In the genomic region with DNA sequence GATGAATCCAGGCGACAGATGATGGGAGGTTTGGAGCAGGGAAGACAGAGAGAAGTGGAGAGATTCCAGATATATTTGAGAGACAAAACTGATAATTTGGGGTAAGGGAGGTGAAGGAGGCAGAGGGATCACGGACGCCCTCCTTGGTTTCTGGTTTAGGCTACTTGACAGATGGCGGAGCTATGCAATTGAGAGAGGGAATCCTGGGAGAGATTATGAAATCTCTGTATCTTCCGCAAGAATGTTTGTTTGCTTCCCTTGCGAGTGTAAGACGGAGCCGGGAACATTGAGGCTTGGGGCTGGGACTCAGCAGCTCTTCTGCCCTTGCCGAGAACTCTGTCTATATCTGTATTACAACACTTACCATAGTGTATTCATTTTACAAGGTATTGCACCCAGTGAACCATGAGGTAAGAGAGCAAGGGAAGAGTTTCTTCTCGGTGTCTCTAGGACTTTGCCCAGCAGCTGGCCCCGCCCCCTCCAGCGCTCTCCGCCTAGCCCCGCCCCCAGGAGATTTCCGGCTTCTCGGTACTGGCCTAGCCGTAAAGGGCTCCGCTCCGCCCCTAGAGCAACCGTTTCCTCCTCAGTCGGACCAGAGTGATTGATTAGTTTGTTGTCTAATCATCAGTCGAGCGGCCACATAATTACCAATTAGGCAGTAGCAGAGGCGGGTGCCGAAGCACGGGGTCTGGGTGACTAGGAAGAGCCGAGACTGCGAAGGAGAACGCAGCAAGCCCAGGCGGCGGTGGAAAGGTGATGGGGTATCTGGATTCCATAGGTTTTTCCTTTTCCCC, we compare ENCODE assay signal across 1 cellular context.
TF ChIP-seq lines count a peak whose summit lies in the region.

A gene with protein sequence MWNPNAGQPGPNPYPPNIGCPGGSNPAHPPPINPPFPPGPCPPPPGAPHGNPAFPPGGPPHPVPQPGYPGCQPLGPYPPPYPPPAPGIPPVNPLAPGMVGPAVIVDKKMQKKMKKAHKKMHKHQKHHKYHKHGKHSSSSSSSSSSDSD (plus strand): TSS at position 695 of the 794 bp plus-strand sequence. CDS start 981 bp downstream, outside the sequence.

TF ChIP-seq in K562, 482 proteins besides CTCF, POLR2A, EP300 and RAD21 (continued from another document and continues in another):
- TF ChIP-seq, protein P1, sequence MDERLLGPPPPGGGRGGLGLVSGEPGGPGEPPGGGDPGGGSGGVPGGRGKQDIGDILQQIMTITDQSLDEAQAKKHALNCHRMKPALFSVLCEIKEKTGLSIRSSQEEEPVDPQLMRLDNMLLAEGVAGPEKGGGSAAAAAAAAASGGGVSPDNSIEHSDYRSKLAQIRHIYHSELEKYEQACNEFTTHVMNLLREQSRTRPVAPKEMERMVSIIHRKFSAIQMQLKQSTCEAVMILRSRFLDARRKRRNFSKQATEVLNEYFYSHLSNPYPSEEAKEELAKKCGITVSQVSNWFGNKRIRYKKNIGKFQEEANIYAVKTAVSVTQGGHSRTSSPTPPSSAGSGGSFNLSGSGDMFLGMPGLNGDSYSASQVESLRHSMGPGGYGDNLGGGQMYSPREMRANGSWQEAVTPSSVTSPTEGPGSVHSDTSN (CRISPR knock-in tag; IDR thresholded peaks at IDR 0.05; ENCODE audit: low read depth): peak; percentile 51
- TF ChIP-seq, protein P1 (tag; conservative IDR thresholded peaks at IDR 0.05; ENCODE audit: low read depth): peak; percentile 96
- TF ChIP-seq, protein P2, sequence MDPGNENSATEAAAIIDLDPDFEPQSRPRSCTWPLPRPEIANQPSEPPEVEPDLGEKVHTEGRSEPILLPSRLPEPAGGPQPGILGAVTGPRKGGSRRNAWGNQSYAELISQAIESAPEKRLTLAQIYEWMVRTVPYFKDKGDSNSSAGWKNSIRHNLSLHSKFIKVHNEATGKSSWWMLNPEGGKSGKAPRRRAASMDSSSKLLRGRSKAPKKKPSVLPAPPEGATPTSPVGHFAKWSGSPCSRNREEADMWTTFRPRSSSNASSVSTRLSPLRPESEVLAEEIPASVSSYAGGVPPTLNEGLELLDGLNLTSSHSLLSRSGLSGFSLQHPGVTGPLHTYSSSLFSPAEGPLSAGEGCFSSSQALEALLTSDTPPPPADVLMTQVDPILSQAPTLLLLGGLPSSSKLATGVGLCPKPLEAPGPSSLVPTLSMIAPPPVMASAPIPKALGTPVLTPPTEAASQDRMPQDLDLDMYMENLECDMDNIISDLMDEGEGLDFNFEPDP (CRISPR knock-in tag; IDR thresholded peaks at IDR 0.05): no peak
- TF ChIP-seq NBN (IDR thresholded peaks at IDR 0.05; ENCODE audit: low read depth) (peak; percentile 81), SIN3A (IDR thresholded peaks at IDR 0.05; ENCODE audit: borderline replicate concordance in 2 of 2, control insufficient read depth in 1 of 2, low read depth in 2 of 2, low read length in 2 of 2) (peak; percentile 9 to 47; a peak in 1 of 4 replicates), MAFG (tag; conservative IDR thresholded peaks at IDR 0.05) (no peak), MTA2 (IDR thresholded peaks at IDR 0.05; ENCODE audit: low read depth) (no peak), ERF (CRISPR knock-in tag; IDR thresholded peaks at IDR 0.05) (peak; percentile 51; the same call in 1 of the 2 replicates), MCM5 (IDR thresholded peaks at IDR 0.05; ENCODE audit: low read depth) (no peak), MEIS2 (IDR thresholded peaks at IDR 0.05; ENCODE audit: partially characterized antibody) (peak; percentile 87), BRF1 (IDR thresholded peaks at IDR 0.05; ENCODE audit: borderline replicate concordance, extremely low read depth, insufficient read length) (no peak), ZNF75A (CRISPR knock-in tag; IDR thresholded peaks at IDR 0.05) (no peak), TCF7L2 (IDR thresholded peaks at IDR 0.05; ENCODE audit: low read depth, low read length) (no peak), CXXC5 (CRISPR knock-in tag; IDR thresholded peaks at IDR 0.05) (peak; percentile 61), POU5F1 (IDR thresholded peaks at IDR 0.05; ENCODE audit: borderline replicate concordance, low read depth, low read length, partially characterized antibody) (no peak), HNRNPH1 (optimal IDR thresholded peaks at IDR 0.05; ENCODE audit: low read depth, low read length) (no peak), HNRNPUL1 (IDR thresholded peaks at IDR 0.05; ENCODE audit: low read length) (no peak), TEAD1 (CRISPR knock-in tag; IDR thresholded peaks at IDR 0.05) (peak in 1 of 2 experiments; percentile 58; a peak in 1 of 4 replicates), RHOXF2B (CRISPR knock-in tag; conservative IDR thresholded peaks at IDR 0.05) (no peak), RBM39 (optimal IDR thresholded peaks at IDR 0.05; ENCODE audit: low read depth, low read length) (no peak)
- TF ChIP-seq, protein P3, sequence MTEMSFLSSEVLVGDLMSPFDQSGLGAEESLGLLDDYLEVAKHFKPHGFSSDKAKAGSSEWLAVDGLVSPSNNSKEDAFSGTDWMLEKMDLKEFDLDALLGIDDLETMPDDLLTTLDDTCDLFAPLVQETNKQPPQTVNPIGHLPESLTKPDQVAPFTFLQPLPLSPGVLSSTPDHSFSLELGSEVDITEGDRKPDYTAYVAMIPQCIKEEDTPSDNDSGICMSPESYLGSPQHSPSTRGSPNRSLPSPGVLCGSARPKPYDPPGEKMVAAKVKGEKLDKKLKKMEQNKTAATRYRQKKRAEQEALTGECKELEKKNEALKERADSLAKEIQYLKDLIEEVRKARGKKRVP (CRISPR knock-in tag; IDR thresholded peaks at IDR 0.05): peak; percentile 58; the same call in 1 of the 2 replicates
- TF ChIP-seq, protein P4, sequence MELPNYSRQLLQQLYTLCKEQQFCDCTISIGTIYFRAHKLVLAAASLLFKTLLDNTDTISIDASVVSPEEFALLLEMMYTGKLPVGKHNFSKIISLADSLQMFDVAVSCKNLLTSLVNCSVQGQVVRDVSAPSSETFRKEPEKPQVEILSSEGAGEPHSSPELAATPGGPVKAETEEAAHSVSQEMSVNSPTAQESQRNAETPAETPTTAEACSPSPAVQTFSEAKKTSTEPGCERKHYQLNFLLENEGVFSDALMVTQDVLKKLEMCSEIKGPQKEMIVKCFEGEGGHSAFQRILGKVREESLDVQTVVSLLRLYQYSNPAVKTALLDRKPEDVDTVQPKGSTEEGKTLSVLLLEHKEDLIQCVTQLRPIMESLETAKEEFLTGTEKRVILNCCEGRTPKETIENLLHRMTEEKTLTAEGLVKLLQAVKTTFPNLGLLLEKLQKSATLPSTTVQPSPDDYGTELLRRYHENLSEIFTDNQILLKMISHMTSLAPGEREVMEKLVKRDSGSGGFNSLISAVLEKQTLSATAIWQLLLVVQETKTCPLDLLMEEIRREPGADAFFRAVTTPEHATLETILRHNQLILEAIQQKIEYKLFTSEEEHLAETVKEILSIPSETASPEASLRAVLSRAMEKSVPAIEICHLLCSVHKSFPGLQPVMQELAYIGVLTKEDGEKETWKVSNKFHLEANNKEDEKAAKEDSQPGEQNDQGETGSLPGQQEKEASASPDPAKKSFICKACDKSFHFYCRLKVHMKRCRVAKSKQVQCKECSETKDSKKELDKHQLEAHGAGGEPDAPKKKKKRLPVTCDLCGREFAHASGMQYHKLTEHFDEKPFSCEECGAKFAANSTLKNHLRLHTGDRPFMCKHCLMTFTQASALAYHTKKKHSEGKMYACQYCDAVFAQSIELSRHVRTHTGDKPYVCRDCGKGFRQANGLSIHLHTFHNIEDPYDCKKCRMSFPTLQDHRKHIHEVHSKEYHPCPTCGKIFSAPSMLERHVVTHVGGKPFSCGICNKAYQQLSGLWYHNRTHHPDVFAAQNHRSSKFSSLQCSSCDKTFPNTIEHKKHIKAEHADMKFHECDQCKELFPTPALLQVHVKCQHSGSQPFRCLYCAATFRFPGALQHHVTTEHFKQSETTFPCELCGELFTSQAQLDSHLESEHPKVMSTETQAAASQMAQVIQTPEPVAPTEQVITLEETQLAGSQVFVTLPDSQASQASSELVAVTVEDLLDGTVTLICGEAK (IDR thresholded peaks at IDR 0.05): peak; percentile 37; the same call in 1 of the 2 replicates
- TF ChIP-seq, protein P4 (CRISPR knock-in tag; IDR thresholded peaks at IDR 0.05): no peak
- TF ChIP-seq, protein P5, sequence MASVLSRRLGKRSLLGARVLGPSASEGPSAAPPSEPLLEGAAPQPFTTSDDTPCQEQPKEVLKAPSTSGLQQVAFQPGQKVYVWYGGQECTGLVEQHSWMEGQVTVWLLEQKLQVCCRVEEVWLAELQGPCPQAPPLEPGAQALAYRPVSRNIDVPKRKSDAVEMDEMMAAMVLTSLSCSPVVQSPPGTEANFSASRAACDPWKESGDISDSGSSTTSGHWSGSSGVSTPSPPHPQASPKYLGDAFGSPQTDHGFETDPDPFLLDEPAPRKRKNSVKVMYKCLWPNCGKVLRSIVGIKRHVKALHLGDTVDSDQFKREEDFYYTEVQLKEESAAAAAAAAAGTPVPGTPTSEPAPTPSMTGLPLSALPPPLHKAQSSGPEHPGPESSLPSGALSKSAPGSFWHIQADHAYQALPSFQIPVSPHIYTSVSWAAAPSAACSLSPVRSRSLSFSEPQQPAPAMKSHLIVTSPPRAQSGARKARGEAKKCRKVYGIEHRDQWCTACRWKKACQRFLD (CRISPR knock-in tag; IDR thresholded peaks at IDR 0.05): no peak; the same call in 1 of the 2 replicates
- TF ChIP-seq, protein P6, sequence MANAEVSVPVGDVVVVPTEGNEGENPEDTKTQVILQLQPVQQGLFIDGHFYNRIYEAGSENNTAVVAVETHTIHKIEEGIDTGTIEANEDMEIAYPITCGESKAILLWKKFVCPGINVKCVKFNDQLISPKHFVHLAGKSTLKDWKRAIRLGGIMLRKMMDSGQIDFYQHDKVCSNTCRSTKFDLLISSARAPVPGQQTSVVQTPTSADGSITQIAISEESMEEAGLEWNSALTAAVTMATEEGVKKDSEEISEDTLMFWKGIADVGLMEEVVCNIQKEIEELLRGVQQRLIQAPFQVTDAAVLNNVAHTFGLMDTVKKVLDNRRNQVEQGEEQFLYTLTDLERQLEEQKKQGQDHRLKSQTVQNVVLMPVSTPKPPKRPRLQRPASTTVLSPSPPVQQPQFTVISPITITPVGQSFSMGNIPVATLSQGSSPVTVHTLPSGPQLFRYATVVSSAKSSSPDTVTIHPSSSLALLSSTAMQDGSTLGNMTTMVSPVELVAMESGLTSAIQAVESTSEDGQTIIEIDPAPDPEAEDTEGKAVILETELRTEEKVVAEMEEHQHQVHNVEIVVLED (CRISPR knock-in tag; IDR thresholded peaks at IDR 0.05): no peak
- TF ChIP-seq, protein P7, sequence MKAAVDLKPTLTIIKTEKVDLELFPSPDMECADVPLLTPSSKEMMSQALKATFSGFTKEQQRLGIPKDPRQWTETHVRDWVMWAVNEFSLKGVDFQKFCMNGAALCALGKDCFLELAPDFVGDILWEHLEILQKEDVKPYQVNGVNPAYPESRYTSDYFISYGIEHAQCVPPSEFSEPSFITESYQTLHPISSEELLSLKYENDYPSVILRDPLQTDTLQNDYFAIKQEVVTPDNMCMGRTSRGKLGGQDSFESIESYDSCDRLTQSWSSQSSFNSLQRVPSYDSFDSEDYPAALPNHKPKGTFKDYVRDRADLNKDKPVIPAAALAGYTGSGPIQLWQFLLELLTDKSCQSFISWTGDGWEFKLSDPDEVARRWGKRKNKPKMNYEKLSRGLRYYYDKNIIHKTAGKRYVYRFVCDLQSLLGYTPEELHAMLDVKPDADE (conservative IDR thresholded peaks at IDR 0.05; ENCODE audit: control insufficient read depth, low read depth, low read length): no peak
